ENCODE assay signal across 1 cellular context in the genomic region with DNA sequence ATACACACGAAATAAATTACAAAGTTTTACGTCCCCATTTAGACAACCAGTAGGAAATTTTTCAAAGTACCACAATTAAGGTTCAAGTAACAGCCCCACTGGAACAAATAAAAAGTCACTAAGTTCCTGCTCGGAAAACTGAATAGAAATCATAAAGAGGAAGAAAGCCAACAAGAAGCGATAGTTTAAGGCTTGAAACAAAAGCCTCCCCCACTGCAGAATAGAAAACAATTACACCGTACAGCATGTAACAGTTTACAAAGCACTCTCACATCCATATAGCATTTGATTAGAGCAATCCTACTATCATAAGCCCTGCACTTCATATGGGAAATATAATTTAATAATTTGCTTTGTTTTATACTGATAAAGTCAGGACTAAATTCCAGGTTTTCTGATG.
TF ChIP-seq lines count a peak whose summit lies in the region.

No MANE protein-coding gene starts in this region.

TF ChIP-seq in A549, 52 proteins besides CTCF, POLR2A, EP300 and RAD21 (continued from another document):
- TF ChIP-seq, protein P1, sequence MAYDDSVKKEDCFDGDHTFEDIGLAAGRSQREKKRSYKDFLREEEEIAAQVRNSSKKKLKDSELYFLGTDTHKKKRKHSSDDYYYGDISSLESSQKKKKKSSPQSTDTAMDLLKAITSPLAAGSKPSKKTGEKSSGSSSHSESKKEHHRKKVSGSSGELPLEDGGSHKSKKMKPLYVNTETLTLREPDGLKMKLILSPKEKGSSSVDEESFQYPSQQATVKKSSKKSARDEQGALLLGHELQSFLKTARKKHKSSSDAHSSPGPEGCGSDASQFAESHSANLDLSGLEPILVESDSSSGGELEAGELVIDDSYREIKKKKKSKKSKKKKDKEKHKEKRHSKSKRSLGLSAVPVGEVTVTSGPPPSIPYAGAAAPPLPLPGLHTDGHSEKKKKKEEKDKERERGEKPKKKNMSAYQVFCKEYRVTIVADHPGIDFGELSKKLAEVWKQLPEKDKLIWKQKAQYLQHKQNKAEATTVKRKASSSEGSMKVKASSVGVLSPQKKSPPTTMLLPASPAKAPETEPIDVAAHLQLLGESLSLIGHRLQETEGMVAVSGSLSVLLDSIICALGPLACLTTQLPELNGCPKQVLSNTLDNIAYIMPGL (CRISPR knock-in tag; IDR thresholded peaks at IDR 0.05; ENCODE audit: borderline replicate concordance), result no peak
